25 cellular contexts compared by ENCODE assay signal in genomic region chr17:77907497-77908120, GRCh38.
"Had no signal": no experiment of that assay in that cellular context is flagged by ENCODE, and none has a peak within 500 bp of the region (broad histone marks: within the 10 kb centered on the region; RNA-seq: fewer than 3 reads in every experiment).

No MANE protein-coding gene starts in this region.

- H3K4me3 ChIP-seq: colonic mucosa, left lung, lung, mucosa of descending colon, right atrium auricular region, stomach, suprapubic skin, tibial artery had no signal

- H3K9ac ChIP-seq: parathyroid adenoma had no signal

- H3K27ac Mint-ChIP-seq: activated naive CD4-positive, alpha-beta T cell treated with anti-CD3 and anti-CD28 coated beads, Interleukin-2, amount 10 ng/mL, durations not matched to agents 7 days and 5 days; activated naive CD8-positive, alpha-beta T cell treated with anti-CD3 and anti-CD28 coated beads, Interleukin-2, amount 50 U/mL, for 24 hours; activated T-helper 1 cell treated with anti-CD3 and anti-CD28 coated beads, Interleukin-12 subunit alpha, Interleukin-12 subunit beta, Interleukin-2, Interleukin-4 antibody, amounts not matched to agents 30 ng/mL and 10 ng/mL and 1 ng/mL, durations not matched to agents 14 hours and 24 hours and 36 hours; nephron progenitor cell had no signal

- H3K4me1 Mint-ChIP-seq: activated naive CD4-positive, alpha-beta T cell treated with anti-CD3 and anti-CD28 coated beads, Interleukin-2, amount 10 ng/mL, durations not matched to agents 7 days and 5 days; activated naive CD8-positive, alpha-beta T cell treated with anti-CD3 and anti-CD28 coated beads, Interleukin-2, amount 50 U/mL, for 24 hours; nephron progenitor cell had no signal

- H3K36me3 Mint-ChIP-seq: activated naive CD4-positive, alpha-beta T cell treated with anti-CD3 and anti-CD28 coated beads, Interleukin-2, amount 10 ng/mL, durations not matched to agents 7 days and 5 days had no signal

- H2AFZ ChIP-seq: parathyroid adenoma had no signal

- H3K9me3 ChIP-seq: colonic mucosa, mucosa of descending colon, right atrium auricular region, stomach, suprapubic skin, tibial artery had no signal

- H3K27me3 ChIP-seq: right atrium auricular region, tibial artery had no signal

- H3K36me3 ChIP-seq: colonic mucosa, left lung, right atrium auricular region, stomach, suprapubic skin, tibial artery had no signal

- H3K4me1 ChIP-seq: colonic mucosa, left lung, parathyroid adenoma, stomach had no signal

- DNase-seq: activated CD4-positive, alpha-beta T cell treated with anti-CD3 and anti-CD28 coated beads for 48 hours; activated CD4-positive, alpha-beta T cell treated with anti-CD3 and anti-CD28 coated beads, Interleukin-2, amount 50 U/mL, for 48 hours; activated CD8-positive, alpha-beta memory T cell treated with anti-CD3 and anti-CD28 coated beads, Interleukin-2, amount 50 U/mL, for 4 hours; activated gamma-delta T cell; activated naive CD4-positive, alpha-beta T cell treated with anti-CD3 and anti-CD28 coated beads, Interleukin-2, amount 10 ng/mL, durations not matched to agents 7 days and 5 days; activated naive CD8-positive, alpha-beta T cell treated with anti-CD3 and anti-CD28 coated beads, Interleukin-2, amount 50 U/mL, for 24 hours; activated T-cell treated with anti-CD3 and anti-CD28 coated beads, Interleukin-2, amount 50 U/mL, for 1 hour; colonic mucosa; effector CD8-positive, alpha-beta T cell; mucosa of descending colon; nephron progenitor cell; occipital lobe; stomach; T-helper 9 cell; tibial artery had no signal

- H3K79me2 ChIP-seq: parathyroid adenoma had no signal

- H3K27ac ChIP-seq: colonic mucosa, left lung, parathyroid adenoma, right atrium auricular region, stomach, suprapubic skin, tibial artery, VCaP had no signal

- H3K9me3 Mint-ChIP-seq: activated naive CD4-positive, alpha-beta T cell treated with anti-CD3 and anti-CD28 coated beads, Interleukin-2, amount 10 ng/mL, durations not matched to agents 7 days and 5 days; activated naive CD8-positive, alpha-beta T cell treated with anti-CD3 and anti-CD28 coated beads, Interleukin-2, amount 50 U/mL, for 24 hours; activated T-helper 1 cell treated with anti-CD3 and anti-CD28 coated beads, Interleukin-12 subunit alpha, Interleukin-12 subunit beta, Interleukin-2, Interleukin-4 antibody, amounts not matched to agents 30 ng/mL and 10 ng/mL and 1 ng/mL, durations not matched to agents 14 hours and 24 hours and 36 hours had no signal

- FAIRE-seq: frontal cortex, TTC549 had no signal

- ATAC-seq: activated CD4-positive, CD25-positive, alpha-beta regulatory T cell treated with anti-CD3 and anti-CD28 coated beads, Interleukin-2, amount 50 U/mL, for 24 hours; activated naive CD8-positive, alpha-beta T cell treated with anti-CD3 and anti-CD28 coated beads, Interleukin-2, amount 50 U/mL, for 24 hours; left lung; mucosa of descending colon had no signal

- H3K4me3 Mint-ChIP-seq: activated naive CD4-positive, alpha-beta T cell treated with anti-CD3 and anti-CD28 coated beads, Interleukin-2, amount 10 ng/mL, durations not matched to agents 7 days and 5 days; activated naive CD8-positive, alpha-beta T cell treated with anti-CD3 and anti-CD28 coated beads, Interleukin-2, amount 50 U/mL, for 24 hours; activated T-helper 1 cell treated with anti-CD3 and anti-CD28 coated beads, Interleukin-12 subunit alpha, Interleukin-12 subunit beta, Interleukin-2, Interleukin-4 antibody, amounts not matched to agents 30 ng/mL and 10 ng/mL and 1 ng/mL, durations not matched to agents 14 hours and 24 hours and 36 hours; nephron progenitor cell had no signal
